ENCODE assay signal across 16 cellular contexts in the genomic region with DNA sequence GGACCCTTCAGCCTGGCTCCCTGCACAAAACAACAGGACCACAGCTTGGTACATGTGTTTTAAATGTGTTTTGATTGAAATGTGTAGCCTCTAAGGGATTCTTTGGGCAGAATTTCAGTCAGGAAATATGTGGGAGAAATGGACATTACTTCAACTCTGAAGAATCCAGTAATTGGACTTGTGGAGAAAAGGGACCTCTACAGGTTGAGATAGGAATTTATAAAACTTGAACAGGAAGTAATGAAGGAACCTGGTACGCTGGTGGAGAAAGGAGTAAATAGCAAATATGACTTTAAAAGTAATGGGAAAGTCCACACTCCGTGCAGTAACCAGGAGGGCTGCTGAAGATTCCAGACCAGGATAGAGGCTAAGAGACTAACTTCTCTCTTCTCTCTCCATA.
DNase-seq lines count a peak whose midpoint lies in the region; ATAC-seq, FAIRE-seq and TF ChIP-seq lines count a peak whose summit lies in the region.
"Had no signal": no experiment of that assay in that cellular context is flagged by ENCODE, and none has a peak within 500 bp of the region (broad histone marks: within the 10 kb centered on the region; RNA-seq: fewer than 3 reads in every experiment).

No MANE protein-coding gene starts in this region.

- H3K9me2 ChIP-seq in OCI-LY1 (ENCODE audit: low read depth, low read length) = no peaks in the 10 kb centered on the region

- peaks cover under 1% of the 10 kb centered on the region for H3K27me3 Mint-ChIP-seq in glutamatergic neuron (ENCODE audit: unreplicated experiment)
- H3K27me3 Mint-ChIP-seq: CD4-positive, alpha-beta T cell had no signal

- no peaks in the 10 kb centered on the region for H3K36me3 Mint-ChIP-seq in glutamatergic neuron (ENCODE audit: unreplicated experiment)

- ATAC-seq in HG02840 (IDR thresholded peaks at IDR 0.05; ENCODE audit: low FRiP score, unreplicated experiment) (no peak), GM18502 (IDR thresholded peaks at IDR 0.05; ENCODE audit: poor library complexity, unreplicated experiment) (no peak), HG03139 (IDR thresholded peaks at IDR 0.05; ENCODE audit: unreplicated experiment) (no peak)

- H3K4me2 ChIP-seq in OCI-LY1 (ENCODE audit: low read length) = no peak overlapping the region

- H3K4me3 ChIP-seq in OCI-LY1 (ENCODE audit: low read depth, low read length, poor library complexity, severe bottlenecking) = no peak overlapping the region
- H3K4me3 ChIP-seq: cardiac muscle cell, esophagus squamous epithelium, stomach had no signal

- no peak overlapping the region for H3K27ac Mint-ChIP-seq in glutamatergic neuron (ENCODE audit: unreplicated experiment)
- H3K27ac Mint-ChIP-seq: CD4-positive, alpha-beta T cell had no signal

- H3K79me2 ChIP-seq in OCI-LY1 (ENCODE audit: insufficient read depth, low read length) = no peaks in the 10 kb centered on the region

- DNase-seq in D721Med (ENCODE audit: insufficient read length, low spot score) (no peak), HEK293T (ENCODE audit: extremely low spot score) (peak; percentile 9), glutamatergic neuron (no peak)
- no peak for DNase-seq in stimulated activated naive CD4-positive, alpha-beta T cell (lab: John Stamatoyannopoulos, UW)
- DNase-seq: activated CD4-positive, alpha-beta T cell treated with anti-CD3 and anti-CD28 coated beads, Interleukin-2, amount 50 U/mL, for 4 hours; CD4-positive, alpha-beta T cell; esophagus squamous epithelium; IMR-90; stimulated activated CD4-positive, alpha-beta T cell treated with anti-CD3 and anti-CD28 coated beads, Interleukin-4, amount 100 ng/mL, for 4 hours; stomach had no signal

- H3K4me1 Mint-ChIP-seq in glutamatergic neuron (ENCODE audit: low read depth, unreplicated experiment) = no peaks in the 10 kb centered on the region

- H3K4me3 Mint-ChIP-seq in glutamatergic neuron (ENCODE audit: unreplicated experiment) = no peak overlapping the region
- H3K4me3 Mint-ChIP-seq: CD4-positive, alpha-beta T cell had no signal

- H3K9me3 ChIP-seq in OCI-LY1 (ENCODE audit: low read length) = no peaks in the 10 kb centered on the region
- H3K9me3 ChIP-seq: esophagus squamous epithelium, stomach had no signal

- H3K4me1 ChIP-seq in OCI-LY1 (ENCODE audit: insufficient read depth, low read length, severe bottlenecking) = no peaks in the 10 kb centered on the region
- H3K4me1 ChIP-seq: esophagus squamous epithelium, stomach had no signal

- H3K27me3 ChIP-seq in OCI-LY1 (ENCODE audit: insufficient read depth, low read length) = no peaks in the 10 kb centered on the region
- H3K27me3 ChIP-seq: cardiac muscle cell, esophagus squamous epithelium, stomach had no signal

- H3K36me3 ChIP-seq in OCI-LY1 (ENCODE audit: insufficient read depth, low read length) = no peaks in the 10 kb centered on the region
- H3K36me3 ChIP-seq: cardiac muscle cell, esophagus squamous epithelium, stomach had no signal

- H2AFZ ChIP-seq in OCI-LY1 (ENCODE audit: low read length) = no peak overlapping the region

- TF ChIP-seq CTCF in D721Med (IDR thresholded peaks at IDR 0.05; ENCODE audit: insufficient read depth, missing control alignments) (peak; percentile 38), OCI-LY1 (IDR thresholded peaks at IDR 0.05; ENCODE audit: low read length) (peak; percentile 33; the same call in 1 of the 2 replicates), glutamatergic neuron (IDR thresholded peaks at IDR 0.05; ENCODE audit: partially characterized antibody, unreplicated experiment) (peak; percentile 39)

- POLR2A ChIA-PET in HEK293T (lab: Yijun Ruan, JAX) = no interaction called here

- H3K27ac ChIP-seq in OCI-LY1 (ENCODE audit: low read depth, low read length, poor library complexity, severe bottlenecking) = no peak overlapping the region
- H3K27ac ChIP-seq: cardiac muscle cell, esophagus squamous epithelium, stomach had no signal

- no peaks in the 10 kb centered on the region for H3F3A ChIP-seq in OCI-LY1 (ENCODE audit: insufficient read depth, low read length)

- no peaks in the 10 kb centered on the region for H4K20me1 ChIP-seq in OCI-LY1 (ENCODE audit: insufficient read depth, low read length)

- CTCF ChIA-PET in HEK293T (lab: Yijun Ruan, JAX) = no interaction called here

- no peak overlapping the region for H3K9ac ChIP-seq in OCI-LY1 (ENCODE audit: low read length)

- no peaks in the 10 kb centered on the region for H3K9me3 Mint-ChIP-seq in glutamatergic neuron (ENCODE audit: unreplicated experiment)
- H3K9me3 Mint-ChIP-seq: CD4-positive, alpha-beta T cell had no signal

- no peak for FAIRE-seq in D721Med (lab: Jason Lieb, UNC)
- FAIRE-seq: H54 had no signal

TF ChIP-seq in HEK293T, 16 proteins besides CTCF, POLR2A, EP300 and RAD21:
- TF ChIP-seq L3MBTL2 (conservative IDR thresholded peaks at IDR 0.05) (no peak), CTBP1 (IDR thresholded peaks at IDR 0.05; ENCODE audit: borderline replicate concordance) (no peak), ELF4 (IDR thresholded peaks at IDR 0.05) (no peak), SP1 (IDR thresholded peaks at IDR 0.05) (no peak), FOXA1 (IDR thresholded peaks at IDR 0.05) (no peak), ARNT (IDR thresholded peaks at IDR 0.05) (no peak), NFRKB (IDR thresholded peaks at IDR 0.05) (no peak), BHLHE40 (IDR thresholded peaks at IDR 0.05; ENCODE audit: borderline replicate concordance) (no peak), FOXK2 (IDR thresholded peaks at IDR 0.05) (no peak), SUZ12 (IDR thresholded peaks at IDR 0.05) (no peak), HDGF (IDR thresholded peaks at IDR 0.05; ENCODE audit: borderline replicate concordance) (no peak)
